ENCODE assay signal across 9 cellular contexts in genomic region chr14:75022655-75023054, GRCh38. TPM values are rescaled to one million over a fixed set of nuclear protein-coding genes. Genes with fewer than 3 reads are reported as not detected.
DNase-seq lines count a peak whose midpoint lies in the region; ATAC-seq, FAIRE-seq and TF ChIP-seq lines count a peak whose summit lies in the region.
"Had no signal": no experiment of that assay in that cellular context is flagged by ENCODE, and none has a peak within 500 bp of the region (broad histone marks: within the 10 kb centered on the region; RNA-seq: fewer than 3 reads in every experiment).

No MANE protein-coding gene starts in this region.

- ATAC-seq in GM12878 (peak; percentile 65), GM18517 (IDR thresholded peaks at IDR 0.05; ENCODE audit: unreplicated experiment) (no peak), HG03378 (IDR thresholded peaks at IDR 0.05; ENCODE audit: unreplicated experiment) (no peak), HG02610 (IDR thresholded peaks at IDR 0.05; ENCODE audit: unreplicated experiment) (no peak)

- peak; percentile 26; the same call in 1 of the 2 replicates for TF ChIP-seq RAD21 in GM12878 (IDR thresholded peaks at IDR 0.05; ENCODE audit: insufficient read depth, low read depth, low read length)

- no peaks in the 10 kb centered on the region for H3K27me3 ChIP-seq in GM12878 (replicated peaks in 1 of 2; ENCODE audit: control insufficient read depth in 2 of 2, insufficient read depth in 2 of 2, low read length in 1 of 2)

- H3K4me1 ChIP-seq in GM12878 (ENCODE audit: control insufficient read depth, insufficient read depth, low read length), result no peaks in the 10 kb centered on the region

- H2AFZ ChIP-seq in GM12878 (ENCODE audit: control insufficient read depth, low read depth, low read length), result no peak overlapping the region

- WGBS in GM12878 (ENCODE audit: insufficient coverage, insufficient replicate concordance, low lambda C conversion rate, missing lambda C conversion rate), result 88% methylated on average over 8 of the region's 8 CpGs

- POLR2A ChIA-PET in GM12878 (lab: Charles Lee), result interaction anchor here (1.5 kb wide), 1 partner anchor 8 kb away, joined by 4 read pairs; no protein-coding TSS in a partner anchor

- peak; percentile 16 to 50 (median 26); a peak in 3 of 6 replicates for TF ChIP-seq CTCF in GM12878 (IDR thresholded peaks at IDR 0.05 in 2 of 3, conservative IDR thresholded peaks at IDR 0.05 in 1 of 3; ENCODE audit: control insufficient read depth in 2 of 3, extremely low read depth in 1 of 3, insufficient read depth in 1 of 3, low read depth in 3 of 3, low read length in 3 of 3)

- RAD21 ChIA-PET in GM12878 (lab: Charles Lee; ENCODE audit: unreplicated experiment), result interaction anchor here (1.3 to 2.6 kb wide), 2 partner anchors 65 to 162 kb away, joined by 4 to 5 read pairs; no protein-coding TSS in a partner anchor

- in situ Hi-C loops in GM12878 (cut with MboI), result no loop called here

- no peak overlapping the region for H3K4me2 ChIP-seq in GM12878 (ENCODE audit: control insufficient read depth, insufficient read depth)

- no peaks in the 10 kb centered on the region for H3K9me3 ChIP-seq in GM12878 (replicated peaks; ENCODE audit: control insufficient read depth, insufficient read depth, low read length)

- no peak for TF ChIP-seq POLR2A in GM12878 (IDR thresholded peaks at IDR 0.05; ENCODE audit: low read depth, low read length)

- peak; percentile 60 for DNase-seq in D341Med (ENCODE audit: low spot score)
- peak; percentile 23 for DNase-seq in HT1080 (ENCODE audit: low read depth)
- DNase-seq in GM12878 (ENCODE audit: low read depth, low spot score), result no peak
- peak; percentile 15 for DNase-seq in kidney tubule cell (ENCODE audit: low spot score)
- DNase-seq in inferior parietal cortex (ENCODE audit: extremely low spot score), result no peak

- CTCF ChIA-PET in GM12878 (lab: Yijun Ruan, JAX), result interaction anchor here (0.8 to 2.8 kb wide), 6 partner anchors 9 to 162 kb away, joined by 3 to 15 read pairs (median 8); no protein-coding TSS in a partner anchor

- H3K4me3 ChIP-seq in GM12878, result no peak overlapping the region
- H3K4me3 ChIP-seq: SK-N-MC had no signal

- BruUV-seq in GM12878 (replicated peaks; lab: Mats Ljungman, UMichigan), result no TSS peak

- no peak overlapping the region for H3K27ac ChIP-seq in GM12878 (ENCODE audit: control insufficient read depth, insufficient read depth)
- H3K27ac ChIP-seq: SK-N-MC had no signal

- peaks cover 1 to 13% of the 10 kb centered on the region in 2 experiments; a peak in 2 of 4 replicates for H3K36me3 ChIP-seq in GM12878 (ENCODE audit: control insufficient read depth in 2 of 2, insufficient read depth in 2 of 2, low read length in 1 of 2)

- TF ChIP-seq EP300 in GM12878 (IDR thresholded peaks at IDR 0.05; ENCODE audit: borderline replicate concordance in 1 of 2, control insufficient read depth in 1 of 2, low read depth in 2 of 2, low read length in 2 of 2), result no peak

- no peaks in the 10 kb centered on the region for H3K79me2 ChIP-seq in GM12878 (ENCODE audit: control insufficient read depth, insufficient read depth, low read length)

- no peaks in the 10 kb centered on the region for H4K20me1 ChIP-seq in GM12878 (ENCODE audit: control insufficient read depth, insufficient read depth)

- SMC1A ChIA-PET in GM12878 (lab: Charles Lee; ENCODE audit: uncharacterized antibody, unreplicated experiment), result interaction anchor here (1.0 to 2.5 kb wide), 5 partner anchors 9 to 41 kb away, joined by 3 to 13 read pairs (median 4); partner anchors contain the start of gene ACYP1

- no peak for FAIRE-seq in GM12878 (lab: Jason Lieb, UNC)

- no peak overlapping the region for H3K9ac ChIP-seq in GM12878 (ENCODE audit: control insufficient read depth, insufficient read depth, low read length)

- intact Hi-C loops in GM12878 (cut with micrococcal nuclease; ENCODE audit: unreplicated experiment), result no loop called here

RNA-seq across cellular contexts. Expression of gene EIF2B2, which starts 19.9 kb away (rescaled TPM):
- total RNA-seq in HT1080 (2014; rRNA removed; shearing (Covaris generic)), result 124 and 154 TPM in 2 replicates
- 120 and 127 TPM in 2 replicates for polyA plus RNA-seq in HT1080 (2015; cell fraction: cytosol; rRNA removed)
- 133 and 137 TPM in 2 replicates for polyA plus RNA-seq in HT1080 (2015; cell fraction: nucleus; rRNA removed)
- total RNA-seq in GM12878 (2013; cell fraction: nucleolus; rRNA removed), result 35.5 and 38.2 TPM in 2 replicates
- total RNA-seq in GM12878 (2014; rRNA removed) (54.4 and 68.7 TPM in 2 replicates), GM12878 (2014; rRNA removed; fragmentation: Illumina TruSeq; extraction: Trizol) (36.9 and 39.6 TPM in 2 replicates), GM12878 (2021) (52.5 and 58.6 TPM in 2 replicates)
- polyA plus RNA-seq in GM12878 (2011; ENCODE audit: low read depth), result 32.2 TPM
- polyA plus RNA-seq in GM12878 (2011; rRNA removed) (125 and 168 TPM in 2 replicates), GM12878 (2014; fragmentation: Illumina TruSeq; extraction: Trizol) (72.5 and 78.8 TPM in 2 replicates), GM12878 (2014; fragmentation: Nextera tagmentation; extraction: Ambion mirVana) (10 to 100 TPM; 17.4 to 32.3 TPM), GM12878 (2014; rRNA removed) (72.2 and 91.4 TPM in 2 replicates), GM12878 (2016; fragmentation: Nextera tagmentation; extraction: Ambion mirVana) (10 to 100 TPM; 85.8 to 94.4 TPM)
- 150 and 158 TPM in 2 replicates for polyA plus RNA-seq in GM12878 (2011; cell fraction: cytosol; rRNA removed)
- polyA plus RNA-seq in GM12878 (2011; cell fraction: nucleus; rRNA removed), result 84.4 and 109 TPM in 2 replicates
- 37.3 and 38.7 TPM in 2 replicates for polyA plus RNA-seq in GM12878 (2012)
- polyA minus RNA-seq in GM12878 (2011; rRNA and poly(A)+ RNA removed), result 89.6 and 107 TPM in 2 replicates
- polyA minus RNA-seq in GM12878 (2011; cell fraction: cytosol; rRNA and poly(A)+ RNA removed), result 23.5 and 25.8 TPM in 2 replicates
- 25.3 and 53.3 TPM in 2 replicates for polyA minus RNA-seq in GM12878 (2011; cell fraction: nucleus; rRNA and poly(A)+ RNA removed)

RNA-seq across cellular contexts. Expression of gene MLH3, which starts 28.6 kb away (rescaled TPM):
- total RNA-seq in HT1080 (2014; rRNA removed; shearing (Covaris generic)), result 4.7 and 4.9 TPM in 2 replicates
- 7.5 and 9.1 TPM in 2 replicates for polyA plus RNA-seq in HT1080 (2015; cell fraction: cytosol; rRNA removed)
- 16.6 and 23.5 TPM in 2 replicates for polyA plus RNA-seq in HT1080 (2015; cell fraction: nucleus; rRNA removed)
- total RNA-seq in GM12878 (2013; cell fraction: nucleolus; rRNA removed), result 112 and 123 TPM in 2 replicates
- 17.1 and 24.5 TPM in 2 replicates for total RNA-seq in GM12878 (2014; rRNA removed)
- 29.8 and 31.2 TPM in 2 replicates for total RNA-seq in GM12878 (2014; rRNA removed; fragmentation: Illumina TruSeq; extraction: Trizol)
- total RNA-seq in GM12878 (2021), result 22.4 and 23.8 TPM in 2 replicates
- 10.2 TPM for polyA plus RNA-seq in GM12878 (2011; ENCODE audit: low read depth)
- polyA plus RNA-seq in GM12878 (2011; rRNA removed), result 26.8 and 34.2 TPM in 2 replicates
- polyA plus RNA-seq in GM12878 (2011; cell fraction: cytosol; rRNA removed), result 15.2 and 15.6 TPM in 2 replicates
- polyA plus RNA-seq in GM12878 (2011; cell fraction: nucleus; rRNA removed), result 31.1 and 35.9 TPM in 2 replicates
- 12.5 and 18.2 TPM in 2 replicates for polyA plus RNA-seq in GM12878 (2012)
- 21.3 and 31.2 TPM in 2 replicates for polyA plus RNA-seq in GM12878 (2014; fragmentation: Illumina TruSeq; extraction: Trizol)
- 10 to 100 TPM; 17.9 to 23.4 TPM for polyA plus RNA-seq in GM12878 (2014; fragmentation: Nextera tagmentation; extraction: Ambion mirVana)
- polyA plus RNA-seq in GM12878 (2014; rRNA removed), result 12.6 and 13.0 TPM in 2 replicates
- 10 to 100 TPM; 15.1 to 15.8 TPM for polyA plus RNA-seq in GM12878 (2016; fragmentation: Nextera tagmentation; extraction: Ambion mirVana)
- polyA minus RNA-seq in GM12878 (2011; rRNA and poly(A)+ RNA removed), result 56.0 and 68.4 TPM in 2 replicates
- 7.4 and 8.6 TPM in 2 replicates for polyA minus RNA-seq in GM12878 (2011; cell fraction: cytosol; rRNA and poly(A)+ RNA removed)
- 16.6 and 20.1 TPM in 2 replicates for polyA minus RNA-seq in GM12878 (2011; cell fraction: nucleus; rRNA and poly(A)+ RNA removed)

RNA-seq across cellular contexts. Expression of gene ACYP1, which starts 41.2 kb away (rescaled TPM):
- total RNA-seq in HT1080 (2014; rRNA removed; shearing (Covaris generic)), result 25.9 and 26.4 TPM in 2 replicates
- polyA plus RNA-seq in HT1080 (2015; cell fraction: cytosol; rRNA removed), result 40.2 and 45.1 TPM in 2 replicates
- polyA plus RNA-seq in HT1080 (2015; cell fraction: nucleus; rRNA removed), result 36.2 and 44.3 TPM in 2 replicates
- total RNA-seq in GM12878 (2013; cell fraction: nucleolus; rRNA removed), result 57.4 and 59.3 TPM in 2 replicates
- 25.3 and 26.3 TPM in 2 replicates for total RNA-seq in GM12878 (2014; rRNA removed)
- 25.3 and 30.5 TPM in 2 replicates for total RNA-seq in GM12878 (2014; rRNA removed; fragmentation: Illumina TruSeq; extraction: Trizol)
- total RNA-seq in GM12878 (2021), result 14.9 and 18.2 TPM in 2 replicates
- 21.5 TPM for polyA plus RNA-seq in GM12878 (2011; ENCODE audit: low read depth)
- polyA plus RNA-seq in GM12878 (2011; rRNA removed), result 52.6 and 80.6 TPM in 2 replicates
- polyA plus RNA-seq in GM12878 (2011; cell fraction: cytosol; rRNA removed), result 21.8 and 29.4 TPM in 2 replicates
- polyA plus RNA-seq in GM12878 (2011; cell fraction: nucleus; rRNA removed), result 23.1 and 24.5 TPM in 2 replicates
- polyA plus RNA-seq in GM12878 (2012), result 24.7 and 31.1 TPM in 2 replicates
- 28.6 and 31.7 TPM in 2 replicates for polyA plus RNA-seq in GM12878 (2014; fragmentation: Illumina TruSeq; extraction: Trizol)
- polyA plus RNA-seq in GM12878 (2014; fragmentation: Nextera tagmentation; extraction: Ambion mirVana), result 10 to 100 TPM; 48.5 to 49.4 TPM
- 30.7 and 38.6 TPM in 2 replicates for polyA plus RNA-seq in GM12878 (2014; rRNA removed)
- polyA plus RNA-seq in GM12878 (2016; fragmentation: Nextera tagmentation; extraction: Ambion mirVana), result 10 to 100 TPM; 49.8 TPM
- polyA minus RNA-seq in GM12878 (2011; rRNA and poly(A)+ RNA removed), result 10.3 and 12.3 TPM in 2 replicates
- polyA minus RNA-seq in GM12878 (2011; cell fraction: cytosol; rRNA and poly(A)+ RNA removed), result 7.4 and 9.1 TPM in 2 replicates
- 7.4 and 8.8 TPM in 2 replicates for polyA minus RNA-seq in GM12878 (2011; cell fraction: nucleus; rRNA and poly(A)+ RNA removed)

RNA-seq across cellular contexts. Expression of gene ZC2HC1C, which starts 46.8 kb away (rescaled TPM):
- 1.4 TPM in 1 of 2 replicates, not detected in the other for total RNA-seq in HT1080 (2014; rRNA removed; shearing (Covaris generic))
- polyA plus RNA-seq in HT1080 (2015; cell fraction: cytosol; rRNA removed), result 0.15 TPM in 2 replicates
- 0.12 and 0.19 TPM in 2 replicates for polyA plus RNA-seq in HT1080 (2015; cell fraction: nucleus; rRNA removed)
- total RNA-seq in GM12878 (2013; cell fraction: nucleolus; rRNA removed), result 0.56 and 1.1 TPM in 2 replicates
- total RNA-seq in GM12878 (2014; rRNA removed) (1.8 and 2.2 TPM in 2 replicates), GM12878 (2014; rRNA removed; fragmentation: Illumina TruSeq; extraction: Trizol) (1.8 and 2.0 TPM in 2 replicates), GM12878 (2021) (1.1 and 1.7 TPM in 2 replicates)
- polyA plus RNA-seq in GM12878 (2011; ENCODE audit: low read depth), result 1.2 TPM
- polyA plus RNA-seq in GM12878 (2011; rRNA removed) (0.71 and 0.92 TPM in 2 replicates), GM12878 (2014; fragmentation: Illumina TruSeq; extraction: Trizol) (0.90 and 1.2 TPM in 2 replicates), GM12878 (2014; fragmentation: Nextera tagmentation; extraction: Ambion mirVana) (1 to 10 TPM; 1.3 to 1.4 TPM), GM12878 (2014; rRNA removed) (1.7 and 2.4 TPM in 2 replicates), GM12878 (2016; fragmentation: Nextera tagmentation; extraction: Ambion mirVana) (1 to 10 TPM; 2.9 to 3.7 TPM)
- 0.62 and 0.73 TPM in 2 replicates for polyA plus RNA-seq in GM12878 (2011; cell fraction: cytosol; rRNA removed)
- polyA plus RNA-seq in GM12878 (2011; cell fraction: nucleus; rRNA removed), result 0.48 and 1.1 TPM in 2 replicates
- polyA plus RNA-seq in GM12878 (2012), result 1.1 and 1.2 TPM in 2 replicates
- 0.82 TPM in 1 of 2 replicates, not detected in the other for polyA minus RNA-seq in GM12878 (2011; rRNA and poly(A)+ RNA removed)
- polyA minus RNA-seq in GM12878 (2011; cell fraction: cytosol; rRNA and poly(A)+ RNA removed), result not detected in 2 replicates
- polyA minus RNA-seq in GM12878 (2011; cell fraction: nucleus; rRNA and poly(A)+ RNA removed), result 0.19 and 0.60 TPM in 2 replicates

Comparison
In these comparisons a context has a peak if more than half of its experiments do, and no peak if none do; other contexts are left out.
1. DNase-seq: peak in D341Med (single experiment), HT1080 (single experiment) and kidney tubule cell (single experiment); none in GM12878 (single experiment) and inferior parietal cortex (single experiment).